Comparison of ENCODE assay signal across 12 cellular contexts in the genomic region with DNA sequence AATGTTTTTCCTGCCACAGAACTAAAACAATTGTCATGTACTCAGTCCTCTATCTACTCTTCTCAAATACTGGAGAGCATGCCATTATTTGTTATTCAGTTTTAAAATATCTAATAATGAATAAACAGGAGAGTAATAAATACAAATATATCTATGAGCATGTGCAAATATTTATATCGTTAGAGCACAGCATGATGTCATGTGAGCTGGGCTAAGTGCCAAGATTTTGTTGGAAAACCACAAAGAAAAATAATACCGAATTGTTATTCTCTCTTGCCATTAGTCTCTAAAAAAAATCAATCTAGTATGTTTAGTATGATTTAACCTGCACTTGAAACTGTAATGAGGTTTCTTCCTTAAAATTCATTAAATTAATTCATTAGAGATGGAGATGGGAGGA.
DNase-seq lines count a peak whose midpoint lies in the region; ATAC-seq and TF ChIP-seq lines count a peak whose summit lies in the region.
"Had no signal": no experiment of that assay in that cellular context is flagged by ENCODE, and none has a peak within 500 bp of the region (broad histone marks: within the 10 kb centered on the region; RNA-seq: fewer than 3 reads in every experiment).

No MANE protein-coding gene starts in this region.

- H3K4ac ChIP-seq in mesenchymal stem cell (ENCODE audit: low read depth in 1 of 2, low read length in 2 of 2) = no peak overlapping the region

- in situ Hi-C loops in astrocyte of the cerebellum (cut with HindIII; ENCODE audit: low sequenced_read_pairs) = loop anchor here (5.0 kb wide), 1 partner anchor 36 kb away; no protein-coding TSS in a partner anchor

- TF ChIP-seq CTCF in Calu3 (IDR thresholded peaks at IDR 0.05; ENCODE audit: unreplicated experiment) (no peak), astrocyte of the cerebellum (IDR thresholded peaks at IDR 0.05; ENCODE audit: low read depth, low read length, missing control alignments) (no peak)

- peak overlapping the region; percentile 89 for H3K27ac Mint-ChIP-seq in Calu3 (ENCODE audit: unreplicated experiment)
- no peak overlapping the region for H3K27ac Mint-ChIP-seq in activated CD4-positive, alpha-beta memory T cell treated with anti-CD3 and anti-CD28 coated beads, Interleukin-2, amount 10 ng/mL, durations not matched to agents 7 days and 5 days
- H3K27ac Mint-ChIP-seq: activated naive CD4-positive, alpha-beta T cell treated with anti-CD3 and anti-CD28 coated beads, Interleukin-2, amount 10 ng/mL, durations not matched to agents 7 days and 5 days had no signal

- no peak overlapping the region for H2BK12ac ChIP-seq in mesenchymal stem cell (ENCODE audit: low read length in 2 of 2)

- H3K27ac ChIP-seq in mesenchymal stem cell (ENCODE audit: low read length, poor library complexity, severe bottlenecking) = no peak overlapping the region
- H3K27ac ChIP-seq: esophagus muscularis mucosa had no signal

- H3K4me3 ChIP-seq in astrocyte of the cerebellum (ENCODE audit: low read depth, low read length) (no peak overlapping the region), mesenchymal stem cell (ENCODE audit: insufficient read depth in 1 of 2, low read depth in 1 of 2, low read length in 2 of 2) (no peak overlapping the region)
- H3K4me3 ChIP-seq: esophagus muscularis mucosa had no signal

- H3K9me3 Mint-ChIP-seq in Calu3 (ENCODE audit: low read depth, unreplicated experiment) = peaks cover 2% of the 10 kb centered on the region
- H3K9me3 Mint-ChIP-seq in activated CD4-positive, alpha-beta memory T cell treated with anti-CD3 and anti-CD28 coated beads, Interleukin-2, amount 10 ng/mL, durations not matched to agents 7 days and 5 days = no peaks in the 10 kb centered on the region
- H3K9me3 Mint-ChIP-seq: activated naive CD4-positive, alpha-beta T cell treated with anti-CD3 and anti-CD28 coated beads, Interleukin-2, amount 10 ng/mL, durations not matched to agents 7 days and 5 days had no signal

- no peak for ATAC-seq in GM19397 (IDR thresholded peaks at IDR 0.05; ENCODE audit: unreplicated experiment)
- ATAC-seq: activated CD4-positive, CD25-positive, alpha-beta regulatory T cell treated with anti-CD3 and anti-CD28 coated beads, Interleukin-2, amount 50 U/mL, for 24 hours had no signal

- peaks cover 34% of the 10 kb centered on the region for H3K4me1 Mint-ChIP-seq in Calu3 (ENCODE audit: low read depth, unreplicated experiment)
- H3K4me1 Mint-ChIP-seq in activated CD4-positive, alpha-beta memory T cell treated with anti-CD3 and anti-CD28 coated beads, Interleukin-2, amount 10 ng/mL, durations not matched to agents 7 days and 5 days = peaks cover 8% of the 10 kb centered on the region
- H3K4me1 Mint-ChIP-seq: activated naive CD4-positive, alpha-beta T cell treated with anti-CD3 and anti-CD28 coated beads, Interleukin-2, amount 10 ng/mL, durations not matched to agents 7 days and 5 days had no signal

- DNase-seq in Calu3 (peak; percentile 35), LHCN-M2 (ENCODE audit: low read depth) (peak; percentile 85), astrocyte of the cerebellum (ENCODE audit: low read depth) (peak; percentile 55), mesenchymal stem cell (peak; percentile 68), NCI-H2081 treated with DMSO at 0.1 percent for 48 hours (lab: John Stamatoyannopoulos, UW) (no peak), NCI-H1048 (lab: John Stamatoyannopoulos, UW) (no peak)
- DNase-seq in activated CD4-positive, alpha-beta memory T cell treated with anti-CD3 and anti-CD28 coated beads, Interleukin-2, amount 10 ng/mL, durations not matched to agents 7 days and 5 days = no peak
- DNase-seq: activated naive CD4-positive, alpha-beta T cell treated with anti-CD3 and anti-CD28 coated beads, Interleukin-2, amount 10 ng/mL, durations not matched to agents 7 days and 5 days; stimulated activated naive CD4-positive, alpha-beta T cell treated with Interleukin-2 at 50 U/mL for 16 hours had no signal

- CTCF ChIA-PET in Calu3 (lab: Charles Lee) = no interaction called here
- CTCF ChIA-PET in activated CD4-positive, alpha-beta memory T cell treated with anti-CD3 and anti-CD28 coated beads, Interleukin-2, amount 10 ng/mL, durations not matched to agents 7 days and 5 days (lab: Charles Lee) = no interaction called here

- H4K91ac ChIP-seq in mesenchymal stem cell (ENCODE audit: low read length) = no peak overlapping the region

- H3K36me3 ChIP-seq in mesenchymal stem cell (ENCODE audit: control insufficient read depth in 1 of 2, insufficient read depth in 2 of 2, low read depth in 1 of 2, low read length in 2 of 2) = peaks cover 0 to 61% of the 10 kb centered on the region in 2 experiments

- no peak overlapping the region for H3K18ac ChIP-seq in mesenchymal stem cell (ENCODE audit: low read depth in 1 of 2, low read length in 2 of 2)

- no peak overlapping the region for H2AFZ ChIP-seq in mesenchymal stem cell (ENCODE audit: low read depth, low read length)

- intact Hi-C loops in Calu3 (cut with micrococcal nuclease; ENCODE audit: unreplicated experiment) = no loop called here

- H2BK5ac ChIP-seq in mesenchymal stem cell (ENCODE audit: low read depth, low read length, poor library complexity, severe bottlenecking) = no peak overlapping the region

- peaks cover 6% of the 10 kb centered on the region for H3K36me3 Mint-ChIP-seq in Calu3 (ENCODE audit: insufficient read depth, unreplicated experiment)
- peaks cover 84% of the 10 kb centered on the region for H3K36me3 Mint-ChIP-seq in activated CD4-positive, alpha-beta memory T cell treated with anti-CD3 and anti-CD28 coated beads, Interleukin-2, amount 10 ng/mL, durations not matched to agents 7 days and 5 days (ENCODE audit: low read depth)

- no peak overlapping the region for H2BK120ac ChIP-seq in mesenchymal stem cell (ENCODE audit: low read depth, low read length)

- BruUV-seq in Calu3 (replicated peaks; lab: Mats Ljungman, UMichigan) = no TSS peak

- POLR2A ChIA-PET in activated CD4-positive, alpha-beta memory T cell treated with anti-CD3 and anti-CD28 coated beads, Interleukin-2, amount 10 ng/mL, durations not matched to agents 7 days and 5 days (lab: Charles Lee) = no interaction called here

- WGBS in mesenchymal stem cell = no CpG with 5 or more reads among the region's 2 CpGs

- no peaks in the 10 kb centered on the region for H3K79me1 ChIP-seq in mesenchymal stem cell (replicated peaks; ENCODE audit: low read length, poor library complexity, severe bottlenecking)

- no peak overlapping the region for H2AK5ac ChIP-seq in mesenchymal stem cell (ENCODE audit: low read length, severe bottlenecking)

- H3K23ac ChIP-seq in mesenchymal stem cell (ENCODE audit: low read length in 2 of 2) = no peak overlapping the region

- H3K9me3 ChIP-seq in mesenchymal stem cell (ENCODE audit: control insufficient read depth, low read length) = peaks cover 10% of the 10 kb centered on the region
- H3K9me3 ChIP-seq: esophagus muscularis mucosa had no signal

- H3K4me2 ChIP-seq in mesenchymal stem cell (ENCODE audit: low read length, poor library complexity, severe bottlenecking) = no peak overlapping the region

- H2BK15ac ChIP-seq in mesenchymal stem cell (ENCODE audit: low read depth, poor library complexity, severe bottlenecking) = no peak overlapping the region

- H3K4me1 ChIP-seq in mesenchymal stem cell (ENCODE audit: control insufficient read depth, insufficient read depth, low read depth, low read length) = no peaks in the 10 kb centered on the region
- H3K4me1 ChIP-seq: esophagus muscularis mucosa had no signal

- H3K27me3 ChIP-seq in mesenchymal stem cell (ENCODE audit: control insufficient read depth in 1 of 2, insufficient read depth in 1 of 2, low read length in 2 of 2) = no peaks in the 10 kb centered on the region
- H3K27me3 ChIP-seq: esophagus muscularis mucosa had no signal

- no peaks in the 10 kb centered on the region for H3K27me3 Mint-ChIP-seq in Calu3 (ENCODE audit: unreplicated experiment)
- no peaks in the 10 kb centered on the region for H3K27me3 Mint-ChIP-seq in activated CD4-positive, alpha-beta memory T cell treated with anti-CD3 and anti-CD28 coated beads, Interleukin-2, amount 10 ng/mL, durations not matched to agents 7 days and 5 days
- H3K27me3 Mint-ChIP-seq: activated naive CD4-positive, alpha-beta T cell treated with anti-CD3 and anti-CD28 coated beads, Interleukin-2, amount 10 ng/mL, durations not matched to agents 7 days and 5 days had no signal

- H3K9ac ChIP-seq in mesenchymal stem cell (ENCODE audit: low read length) = peak overlapping the region; percentile 61

- no peak overlapping the region for H4K8ac ChIP-seq in mesenchymal stem cell (ENCODE audit: low read length)

- no peak overlapping the region for H3K4me3 Mint-ChIP-seq in Calu3 (ENCODE audit: low read depth, unreplicated experiment)
- no peak overlapping the region for H3K4me3 Mint-ChIP-seq in activated CD4-positive, alpha-beta memory T cell treated with anti-CD3 and anti-CD28 coated beads, Interleukin-2, amount 10 ng/mL, durations not matched to agents 7 days and 5 days
- H3K4me3 Mint-ChIP-seq: activated naive CD4-positive, alpha-beta T cell treated with anti-CD3 and anti-CD28 coated beads, Interleukin-2, amount 10 ng/mL, durations not matched to agents 7 days and 5 days had no signal

- H3K14ac ChIP-seq in mesenchymal stem cell (ENCODE audit: low read length in 2 of 2) = no peak overlapping the region

Comparison
In these comparisons a context has a peak if more than half of its experiments do, and no peak if none do; other contexts are left out.
1. DNase-seq: peak in Calu3 (single experiment), LHCN-M2 (single experiment), astrocyte of the cerebellum (single experiment) and mesenchymal stem cell (single experiment); none in activated CD4-positive, alpha-beta memory T cell treated with anti-CD3 and anti-CD28 coated beads, Interleukin-2, amount 10 ng/mL, durations not matched to agents 7 days and 5 days (single experiment), NCI-H2081 treated with DMSO at 0.1 percent for 48 hours (single experiment) and NCI-H1048 (single experiment).